In genomic region chr4:164512124-164512523, GRCh38 we compare ENCODE assay signal across 12 cellular contexts.
"Had no signal": no experiment of that assay in that cellular context is flagged by ENCODE, and none has a peak within 500 bp of the region (broad histone marks: within the 10 kb centered on the region; RNA-seq: fewer than 3 reads in every experiment).

No MANE protein-coding gene starts in this region.

- H3K36me3 ChIP-seq: breast epithelium, ovary had no signal

- H3K4me3 ChIP-seq: breast epithelium, ovary had no signal

- H3K27me3 ChIP-seq: breast epithelium, ovary had no signal

- H3K27me3 Mint-ChIP-seq: activated CD4-positive, alpha-beta memory T cell treated with anti-CD3 and anti-CD28 coated beads, Interleukin-2, amount 10 ng/mL, durations not matched to agents 7 days and 5 days had no signal

- H3K9me3 ChIP-seq: breast epithelium, ovary had no signal

- H3K27ac Mint-ChIP-seq: activated CD4-positive, alpha-beta memory T cell treated with anti-CD3 and anti-CD28 coated beads, Interleukin-2, amount 10 ng/mL, durations not matched to agents 7 days and 5 days; activated T-cell treated with anti-CD3 and anti-CD28 coated beads, Interleukin-2, amount 50 U/mL, for 72 hours; endodermal cell had no signal

- H3K4me1 Mint-ChIP-seq: activated CD4-positive, alpha-beta memory T cell treated with anti-CD3 and anti-CD28 coated beads, Interleukin-2, amount 10 ng/mL, durations not matched to agents 7 days and 5 days; endodermal cell had no signal

- H3K4me1 ChIP-seq: breast epithelium had no signal

- H3K4me3 Mint-ChIP-seq: activated CD4-positive, alpha-beta memory T cell treated with anti-CD3 and anti-CD28 coated beads, Interleukin-2, amount 10 ng/mL, durations not matched to agents 7 days and 5 days; activated T-cell treated with anti-CD3 and anti-CD28 coated beads, Interleukin-2, amount 50 U/mL, for 72 hours; endodermal cell had no signal

- DNase-seq: activated CD4-positive, alpha-beta memory T cell treated with anti-CD3 and anti-CD28 coated beads, Interleukin-2, amount 10 ng/mL, durations not matched to agents 7 days and 5 days; activated CD8-positive, alpha-beta memory T cell treated with anti-CD3 and anti-CD28 coated beads, Interleukin-2, amount 50 U/mL, for 4 hours; activated T-cell treated with anti-CD3 and anti-CD28 coated beads, Interleukin-2, amount 50 U/mL, for 72 hours; aorta; endodermal cell; hypothalamus; ovary; stimulated activated CD4-positive, alpha-beta T cell treated with anti-CD3 and anti-CD28 coated beads, Interleukin-12 subunit alpha, Interleukin-12 subunit beta, amount 100 ng/mL, for 4 hours; stimulated activated naive CD4-positive, alpha-beta T cell treated with Interleukin-2 at 50 U/mL for 16 hours; trophoblast cell had no signal

- ATAC-seq: activated T-cell treated with anti-CD3 and anti-CD28 coated beads, Interleukin-2, amount 50 U/mL, for 72 hours had no signal

- H3K27ac ChIP-seq: breast epithelium, ovary, VCaP had no signal

- H3K9me3 Mint-ChIP-seq: activated CD4-positive, alpha-beta memory T cell treated with anti-CD3 and anti-CD28 coated beads, Interleukin-2, amount 10 ng/mL, durations not matched to agents 7 days and 5 days; endodermal cell had no signal
